ENCODE assay signal across 9 cellular contexts in the genomic region with DNA sequence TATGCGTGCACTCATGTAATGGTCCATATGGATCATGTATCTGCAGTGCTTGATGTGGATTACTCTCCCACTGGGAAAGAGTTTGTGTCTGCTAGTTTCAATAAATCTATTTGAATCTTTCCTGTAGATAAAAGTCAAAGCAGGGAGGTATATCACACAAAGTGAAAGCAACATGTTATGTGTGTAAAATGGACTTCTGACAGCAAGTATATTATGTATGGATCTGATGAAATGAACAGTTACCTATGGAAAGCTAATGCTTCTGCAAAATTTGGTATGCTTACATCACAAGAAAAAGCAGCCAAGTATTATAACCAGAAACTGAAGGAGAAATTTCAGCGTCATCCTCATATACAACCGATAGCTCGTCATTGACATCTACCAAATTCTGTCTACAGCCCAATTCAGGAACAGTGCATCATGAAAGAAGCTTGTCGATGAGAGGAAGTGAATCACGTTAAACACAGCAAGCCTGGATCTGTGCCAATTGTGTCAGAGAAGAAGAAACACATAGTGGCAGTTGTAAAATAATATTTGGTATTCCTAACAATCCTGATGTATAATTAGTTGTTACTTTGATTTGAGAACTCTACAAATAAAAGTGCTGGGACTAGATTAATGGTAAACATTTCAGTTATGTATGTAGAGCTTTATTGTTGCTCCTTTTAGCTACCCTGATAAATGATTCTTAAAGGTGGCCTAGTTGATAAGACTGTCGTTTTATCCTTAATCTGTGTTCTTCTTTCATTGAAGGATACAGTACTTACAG. TPM values are rescaled to one million over a fixed set of nuclear protein-coding genes. Genes with fewer than 3 reads are reported as not detected.
DNase-seq lines count a peak whose midpoint lies in the region; ATAC-seq and FAIRE-seq lines count a peak whose summit lies in the region.
"Had no signal": no experiment of that assay in that cellular context is flagged by ENCODE, and none has a peak within 500 bp of the region (broad histone marks: within the 10 kb centered on the region; RNA-seq: fewer than 3 reads in every experiment).

No MANE protein-coding gene starts in this region.

- peaks cover 28% of the 10 kb centered on the region for H3K4me1 Mint-ChIP-seq in activated naive CD4-positive, alpha-beta T cell treated with anti-CD3 and anti-CD28 coated beads, Interleukin-2, amount 50 U/mL, for 24 hours

- no peaks in the 10 kb centered on the region for H3K36me3 ChIP-seq in GM23248 (ENCODE audit: low read depth)

- DNase-seq in GM23248 (peak; percentile 67), OCI-M1 (lab: John Stamatoyannopoulos, UW) (peak; percentile 60), renal cortical epithelial cell (ENCODE audit: low read depth) (peak; percentile 43), NCI-H187 (lab: John Stamatoyannopoulos, UW) (no peak), GM19239 (ENCODE audit: insufficient read length, low spot score) (no peak)
- DNase-seq: nephron progenitor cell had no signal

- H3K4me2 ChIP-seq in GM23248 (ENCODE audit: unreplicated experiment): peak overlapping the region; percentile 4

- H3K4me3 ChIP-seq in GM23248: no peak overlapping the region

- no peak overlapping the region for H3K27ac ChIP-seq in GM23248

- H3K9me2 ChIP-seq in GM23248 (ENCODE audit: insufficient read depth): no peaks in the 10 kb centered on the region

- no peak for ATAC-seq in HG03442 (IDR thresholded peaks at IDR 0.05; ENCODE audit: unreplicated experiment)
- ATAC-seq in HG03378 (IDR thresholded peaks at IDR 0.05; ENCODE audit: unreplicated experiment): no peak

- peak overlapping the region; percentile 8 for H3K27ac Mint-ChIP-seq in activated naive CD4-positive, alpha-beta T cell treated with anti-CD3 and anti-CD28 coated beads, Interleukin-2, amount 50 U/mL, for 24 hours
- H3K27ac Mint-ChIP-seq: nephron progenitor cell had no signal

- H3K9me3 Mint-ChIP-seq in activated naive CD4-positive, alpha-beta T cell treated with anti-CD3 and anti-CD28 coated beads, Interleukin-2, amount 50 U/mL, for 24 hours: no peaks in the 10 kb centered on the region
- H3K9me3 Mint-ChIP-seq: nephron progenitor cell had no signal

- peaks cover 13% of the 10 kb centered on the region for H3K4me1 ChIP-seq in GM23248 (ENCODE audit: insufficient read depth)

- peak overlapping the region; percentile 73 for H3K4me3 Mint-ChIP-seq in activated naive CD4-positive, alpha-beta T cell treated with anti-CD3 and anti-CD28 coated beads, Interleukin-2, amount 50 U/mL, for 24 hours
- H3K4me3 Mint-ChIP-seq: nephron progenitor cell had no signal

- no peaks in the 10 kb centered on the region for H3K36me3 Mint-ChIP-seq in activated naive CD4-positive, alpha-beta T cell treated with anti-CD3 and anti-CD28 coated beads, Interleukin-2, amount 50 U/mL, for 24 hours

- H2AFZ ChIP-seq in GM23248: no peak overlapping the region

- H3K9me3 ChIP-seq in GM23248 (ENCODE audit: low read depth): no peaks in the 10 kb centered on the region

- no peak overlapping the region for H3K9ac ChIP-seq in GM23248

- FAIRE-seq in GM19239 (lab: Jason Lieb, UNC): no peak

- no peaks in the 10 kb centered on the region for H4K20me1 ChIP-seq in GM23248 (ENCODE audit: insufficient read depth)

- no peaks in the 10 kb centered on the region for H3K27me3 ChIP-seq in GM23248 (replicated peaks; ENCODE audit: insufficient read depth)

- WGBS in GM23248 (ENCODE audit: low coverage in 1 of 2, low lambda C conversion rate in 2 of 2, missing lambda C conversion rate in 2 of 2), 2 experiments: 52 to 55% methylated on average over 7 of the region's 7 CpGs

- H3K27me3 Mint-ChIP-seq in activated naive CD4-positive, alpha-beta T cell treated with anti-CD3 and anti-CD28 coated beads, Interleukin-2, amount 50 U/mL, for 24 hours: no peaks in the 10 kb centered on the region

- H3K79me2 ChIP-seq in GM23248 (ENCODE audit: insufficient read depth): no peaks in the 10 kb centered on the region

- in situ Hi-C loops in GM23248 (cut with MboI): no loop called here

- H3F3A ChIP-seq in GM23248 (ENCODE audit: insufficient read depth): no peaks in the 10 kb centered on the region

RNA-seq across cellular contexts. Expression of a gene that starts 14.2 kb away (rescaled TPM):
- total RNA-seq in GM23248 (2014; rRNA removed; shearing (Covaris generic)): 49.0 and 59.7 TPM in 2 replicates
- polyA plus RNA-seq in GM23248 (2016; fragmentation: Nextera tagmentation; extraction: Ambion mirVana): 105 and 110 TPM in 2 replicates
- total RNA-seq in renal cortical epithelial cell: 91.2 and 162 TPM in 2 replicates

Comparison
In these comparisons a context has a peak if more than half of its experiments do, and no peak if none do; other contexts are left out.
1. DNase-seq: peak in GM23248 (single experiment), OCI-M1 (single experiment) and renal cortical epithelial cell (single experiment); none in NCI-H187 (0 of 2) and GM19239 (single experiment).